ENCODE assay signal across 8 cellular contexts in the genomic region with DNA sequence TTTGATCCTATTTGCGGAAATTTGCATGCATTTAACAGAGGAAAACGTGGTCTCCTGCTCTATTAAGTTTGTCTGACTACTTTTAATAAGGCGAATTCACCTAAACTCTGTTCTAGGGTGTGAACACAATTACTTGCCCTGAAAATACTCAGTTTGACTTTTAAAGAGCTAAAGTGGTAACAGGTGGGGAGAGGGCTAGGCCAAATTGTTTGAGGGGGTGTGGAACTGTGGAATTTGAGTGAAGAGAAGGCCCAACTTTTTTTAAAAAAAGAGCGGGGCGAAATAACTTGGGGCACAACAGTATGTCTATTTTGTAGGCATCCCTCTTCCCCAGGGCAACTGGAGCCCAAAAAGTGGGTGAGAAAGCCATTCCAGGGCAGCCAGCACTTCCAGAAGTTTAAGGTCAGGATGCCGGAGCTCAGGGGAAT. TPM values are rescaled to one million over a fixed set of nuclear protein-coding genes. Genes with fewer than 3 reads are reported as not detected.
DNase-seq lines count a peak whose midpoint lies in the region; ATAC-seq, FAIRE-seq and TF ChIP-seq lines count a peak whose summit lies in the region.

No MANE protein-coding gene starts in this region.

- no peak for TF ChIP-seq RAD21 in A549 (conservative IDR thresholded peaks at IDR 0.05 in 1 of 2, IDR thresholded peaks at IDR 0.05 in 1 of 2)

- peak overlapping the region; percentile 92 for H3K4me2 ChIP-seq in A549

- POLR2A ChIA-PET in A549 (lab: Yijun Ruan, JAX) = interaction anchor here (1.4 to 1.5 kb wide), 2 partner anchors 14 to 23 kb away, joined by 4 to 8 read pairs; no protein-coding TSS in a partner anchor

- FAIRE-seq in A549 (lab: Jason Lieb, UNC) = no peak

- H3K36me3 ChIP-seq in ascending aorta (peaks cover 0 to 7% of the 10 kb centered on the region in 2 donors), mesodermal cell (ENCODE audit: control insufficient read depth, insufficient read depth, low read length) (peaks cover 27% of the 10 kb centered on the region)

- CTCF ChIA-PET in A549 (lab: Yijun Ruan, JAX) = interaction anchor here (0.6 to 1.5 kb wide), 8 partner anchors 11 to 108 kb away, joined by 3 to 4 read pairs (median 3); no protein-coding TSS in a partner anchor

- ATAC-seq in A549 (peak; percentile 11 to 17; a peak in 5 of 6 replicates), GM19324 (IDR thresholded peaks at IDR 0.05; ENCODE audit: low FRiP score, unreplicated experiment) (peak; percentile 3), HG03354 (IDR thresholded peaks at IDR 0.05; ENCODE audit: poor library complexity, severe bottlenecking, unreplicated experiment) (peak; percentile 20)

- H3K27me3 ChIP-seq in ascending aorta = no peaks in the 10 kb centered on the region

- DNase-seq in A549 (ENCODE audit: low read depth in 1 of 2, low spot score in 1 of 2) (no peak), ascending aorta (ENCODE audit: low spot score in 2 of 2) (no peak), A172 (ENCODE audit: low spot score) (no peak), GOT3 (lab: John Stamatoyannopoulos, UW) (no peak), COLO829 (ENCODE audit: low spot score) (no peak)

- 30% methylated on average over 6 of the region's 6 CpGs for WGBS in A549 (ENCODE audit: missing lambda C conversion rate)
- WGBS in mesodermal cell (ENCODE audit: insufficient coverage in 2 of 2), 2 experiments = 28 to 59% methylated on average over 3 to 5 of the region's 6 CpGs

- H3K9me3 ChIP-seq in A549 = no peaks in the 10 kb centered on the region
- no peaks in the 10 kb centered on the region for H3K9me3 ChIP-seq in ascending aorta
- H3K9me3 ChIP-seq in mesodermal cell (ENCODE audit: control insufficient read depth, low read length) = no peaks in the 10 kb centered on the region

- H3K4me1 ChIP-seq in A549 (peaks cover 16% of the 10 kb centered on the region), ascending aorta (peaks cover 0 to 18% of the 10 kb centered on the region in 2 donors), mesodermal cell (ENCODE audit: control insufficient read depth, insufficient read depth, low read length, poor library complexity, severe bottlenecking) (peaks cover 9% of the 10 kb centered on the region)

- TF ChIP-seq POLR2A in A549 (IDR thresholded peaks at IDR 0.05; ENCODE audit: low read length) = no peak

- no peak for TF ChIP-seq CTCF in A549 (IDR thresholded peaks at IDR 0.05)
- no peak for TF ChIP-seq CTCF in ascending aorta (IDR thresholded peaks at IDR 0.05)

- peak overlapping the region; percentile 94 for H3K4me3 ChIP-seq in A549
- H3K4me3 ChIP-seq in ascending aorta = peak overlapping the region; percentile 61 to 84
- peak overlapping the region; percentile 92 for H3K4me3 ChIP-seq in mesodermal cell (ENCODE audit: extremely low read depth, insufficient read depth, low read length, poor library complexity, severe bottlenecking)

- H3K27ac ChIP-seq in A549 (peak overlapping the region; percentile 92 to 93), ascending aorta (peak overlapping the region; percentile 82 to 92), mesodermal cell (ENCODE audit: low read depth, low read length, severe bottlenecking) (peak overlapping the region; percentile 99)

- TF ChIP-seq EP300 in A549 (IDR thresholded peaks at IDR 0.05) = no peak

- intact Hi-C loops in ascending aorta (cut with DNase I) = loop anchor here (2.0 to 5.0 kb wide), 3 partner anchors 41 to 105 kb away; partner anchors contain the start of gene DNAJC19

TF ChIP-seq in A549, 52 proteins besides CTCF, POLR2A, EP300 and RAD21:
- TF ChIP-seq SREBF2 (IDR thresholded peaks at IDR 0.05) = no peak
- no peak for TF ChIP-seq TFCP2L1 (CRISPR knock-in tag; IDR thresholded peaks at IDR 0.05)
- TF ChIP-seq MAFK (IDR thresholded peaks at IDR 0.05; ENCODE audit: partially characterized antibody) = no peak
- TF ChIP-seq KDM1A (IDR thresholded peaks at IDR 0.05; ENCODE audit: low read depth) = no peak
- TF ChIP-seq HMGXB4 (CRISPR knock-in tag; IDR thresholded peaks at IDR 0.05; ENCODE audit: borderline replicate concordance) = no peak
- no peak for TF ChIP-seq CBX8 (IDR thresholded peaks at IDR 0.05)
- no peak for TF ChIP-seq HES2 (IDR thresholded peaks at IDR 0.05)
- TF ChIP-seq, protein P1, sequence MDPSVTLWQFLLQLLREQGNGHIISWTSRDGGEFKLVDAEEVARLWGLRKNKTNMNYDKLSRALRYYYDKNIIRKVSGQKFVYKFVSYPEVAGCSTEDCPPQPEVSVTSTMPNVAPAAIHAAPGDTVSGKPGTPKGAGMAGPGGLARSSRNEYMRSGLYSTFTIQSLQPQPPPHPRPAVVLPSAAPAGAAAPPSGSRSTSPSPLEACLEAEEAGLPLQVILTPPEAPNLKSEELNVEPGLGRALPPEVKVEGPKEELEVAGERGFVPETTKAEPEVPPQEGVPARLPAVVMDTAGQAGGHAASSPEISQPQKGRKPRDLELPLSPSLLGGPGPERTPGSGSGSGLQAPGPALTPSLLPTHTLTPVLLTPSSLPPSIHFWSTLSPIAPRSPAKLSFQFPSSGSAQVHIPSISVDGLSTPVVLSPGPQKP (IDR thresholded peaks at IDR 0.05; ENCODE audit: low read depth, low read length) = no peak
- no peak for TF ChIP-seq KDM5A (IDR thresholded peaks at IDR 0.05)

RNA-seq across cellular contexts. Expression of gene FXR1, which starts 0.6 kb away (rescaled TPM):
- polyA plus RNA-seq in A549 (2011; rRNA removed) (106 and 132 TPM in 2 replicates), A549 (2017; fragmentation: RNase III; extraction: RNeasy Plus Mini Kit Qiagen cat#74134 plus additional on column Dnase treatment) (95.0 to 101 TPM (median 98.3 TPM) in 3 replicates)
- polyA plus RNA-seq in A549 (2012; cell fraction: cytosol; rRNA removed) = 52.2 and 63.8 TPM in 2 replicates
- 31.4 and 42.8 TPM in 2 replicates for polyA plus RNA-seq in A549 (2012; cell fraction: nucleus; rRNA removed)
- 98.4 and 105 TPM in 2 replicates for polyA minus RNA-seq in A549 (2011; rRNA and poly(A)+ RNA removed)
- total RNA-seq in ascending aorta = 9.6 TPM
- polyA plus RNA-seq in mesodermal cell (2013, experiment 1 of 2) = 272 TPM
- polyA plus RNA-seq in mesodermal cell (2013, experiment 2 of 2) = 290 TPM
- total RNA-seq in A172 (2014; rRNA removed; shearing (Covaris generic)) = 197 and 229 TPM in 2 replicates

Comparison
In these comparisons a context has a peak if more than half of its experiments do, and no peak if none do; other contexts are left out.
1. RNA of gene FXR1, which starts 0.6 kb away (total RNA-seq): 197 to 229 TPM in A172; 9.6 TPM in ascending aorta (single experiment); every median in the first group is over 10 times any median in the second.
2. Peak in every context shown above with its lines, with median percentiles within 50 percentile points of each other: ATAC-seq, H3K27ac ChIP-seq and H3K4me3 ChIP-seq.